In genomic region chr10:61052469-61053205, GRCh38 we compare ENCODE assay signal across 17 cellular contexts.
"Had no signal": no experiment of that assay in that cellular context is flagged by ENCODE, and none has a peak within 500 bp of the region (broad histone marks: within the 10 kb centered on the region; RNA-seq: fewer than 3 reads in every experiment).

No MANE protein-coding gene starts in this region.

- H3K9ac ChIP-seq: parathyroid adenoma had no signal

- FAIRE-seq: astrocyte, kidney had no signal

- DNase-seq: activated CD4-positive, alpha-beta T cell treated with anti-CD3 and anti-CD28 coated beads, Interleukin-2, amount 10 ng/mL, durations not matched to agents 7 days and 5 days; activated CD4-positive, CD25-positive, alpha-beta regulatory T cell; activated CD8-positive, alpha-beta memory T cell treated with anti-CD3 and anti-CD28 coated beads, Interleukin-2, amount 50 U/mL, for 4 hours; activated effector memory CD4-positive, alpha-beta T cell treated with anti-CD3 and anti-CD28 coated beads, Interleukin-2, amount 50 U/mL, for 16 hours; activated naive CD4-positive, alpha-beta T cell treated with anti-CD3 and anti-CD28 coated beads, Interleukin-2, amount 50 U/mL, for 16 hours; activated T-cell treated with anti-CD3 and anti-CD28 coated beads, Interleukin-2, amount 50 U/mL, for 48 hours; effector memory CD4-positive, alpha-beta T cell; kidney; left ventricle myocardium inferior; mammary epithelial cell; naive thymus-derived CD8-positive, alpha-beta T cell; stimulated activated CD4-positive, alpha-beta T cell treated with anti-CD3 and anti-CD28 coated beads, Interleukin-4, amount 100 ng/mL, for 24 hours; T-helper 1 cell; T-helper 9 cell had no signal

- H3K79me2 ChIP-seq: parathyroid adenoma had no signal

- H3K4me1 Mint-ChIP-seq: activated CD4-positive, alpha-beta T cell treated with anti-CD3 and anti-CD28 coated beads, Interleukin-2, amount 10 ng/mL, durations not matched to agents 7 days and 5 days; naive thymus-derived CD8-positive, alpha-beta T cell; stimulated activated effector memory CD8-positive, alpha-beta T cell treated with anti-CD3 and anti-CD28 coated beads, Interleukin-12 subunit alpha, Interleukin-12 subunit beta, amount 100 ng/mL, for 72 hours had no signal

- H3K9me3 ChIP-seq: left ventricle myocardium inferior had no signal

- H3K4me1 ChIP-seq: left ventricle myocardium inferior, parathyroid adenoma had no signal

- H3K9me3 Mint-ChIP-seq: activated CD4-positive, alpha-beta T cell treated with anti-CD3 and anti-CD28 coated beads, Interleukin-2, amount 10 ng/mL, durations not matched to agents 7 days and 5 days had no signal

- H3K27ac ChIP-seq: left ventricle myocardium inferior, parathyroid adenoma had no signal

- H3K27ac Mint-ChIP-seq: activated CD4-positive, alpha-beta T cell treated with anti-CD3 and anti-CD28 coated beads, Interleukin-2, amount 10 ng/mL, durations not matched to agents 7 days and 5 days; naive thymus-derived CD8-positive, alpha-beta T cell; stimulated activated effector memory CD8-positive, alpha-beta T cell treated with anti-CD3 and anti-CD28 coated beads, Interleukin-12 subunit alpha, Interleukin-12 subunit beta, amount 100 ng/mL, for 72 hours had no signal

- H3K4me3 ChIP-seq: left ventricle myocardium inferior had no signal

- H3K36me3 ChIP-seq: left ventricle myocardium inferior had no signal

- H3K36me3 Mint-ChIP-seq: naive thymus-derived CD8-positive, alpha-beta T cell; stimulated activated effector memory CD8-positive, alpha-beta T cell treated with anti-CD3 and anti-CD28 coated beads, Interleukin-12 subunit alpha, Interleukin-12 subunit beta, amount 100 ng/mL, for 72 hours had no signal

- H3K4me3 Mint-ChIP-seq: activated CD4-positive, alpha-beta T cell treated with anti-CD3 and anti-CD28 coated beads, Interleukin-2, amount 10 ng/mL, durations not matched to agents 7 days and 5 days; naive thymus-derived CD8-positive, alpha-beta T cell; stimulated activated effector memory CD8-positive, alpha-beta T cell treated with anti-CD3 and anti-CD28 coated beads, Interleukin-12 subunit alpha, Interleukin-12 subunit beta, amount 100 ng/mL, for 72 hours had no signal

- H2AFZ ChIP-seq: parathyroid adenoma had no signal
